18 cellular contexts compared by ENCODE assay signal in genomic region chr7:115354925-115355324, GRCh38.
A peak's percentile ranks its signal among the peaks of the same experiment; 100 is the strongest.
DNase-seq lines count a peak whose midpoint lies in the region; ATAC-seq, FAIRE-seq and TF ChIP-seq lines count a peak whose summit lies in the region.
"Had no signal": no experiment of that assay in that cellular context is flagged by ENCODE, and none has a peak within 500 bp of the region (broad histone marks: within the 10 kb centered on the region; RNA-seq: fewer than 3 reads in every experiment).

No MANE protein-coding gene starts in this region.

- BruUV-seq in HCT116 (replicated peaks; lab: Mats Ljungman, UMichigan) (no TSS peak), PC-3 (replicated peaks; lab: Mats Ljungman, UMichigan) (no TSS peak), GM12878 (replicated peaks; lab: Mats Ljungman, UMichigan) (no TSS peak)

- WGBS in GM12878 (ENCODE audit: insufficient coverage, insufficient replicate concordance, low lambda C conversion rate, missing lambda C conversion rate): 45% methylated on average over 1 of the region's 1 CpG
- 85% methylated on average over 1 of the region's 1 CpG for WGBS in esophagus muscularis mucosa

- TF ChIP-seq EP300 in GM12878 (IDR thresholded peaks at IDR 0.05; ENCODE audit: borderline replicate concordance in 1 of 2, control insufficient read depth in 1 of 2, low read depth in 2 of 2, low read length in 2 of 2): no peak
- TF ChIP-seq EP300 in esophagus muscularis mucosa (IDR thresholded peaks at IDR 0.05): no peak

- in situ Hi-C loops in GM12878 (cut with MboI): no loop called here

- H3K9ac ChIP-seq in HCT116 (ENCODE audit: low read length) (no peak overlapping the region), PC-3 (ENCODE audit: low read length) (no peak overlapping the region), GM12878 (ENCODE audit: control insufficient read depth, insufficient read depth, low read length) (no peak overlapping the region)

- peak; percentile 7 for FAIRE-seq in GM12878 (lab: Jason Lieb, UNC)
- FAIRE-seq: D721Med, GM19239, HTR-8/SVneo had no signal

- no peaks in the 10 kb centered on the region for H3K36me3 ChIP-seq in HCT116 (ENCODE audit: control insufficient read depth in 1 of 2, insufficient read depth in 2 of 2, low read length in 2 of 2)
- H3K36me3 ChIP-seq in PC-3 (ENCODE audit: low read depth, low read length): no peaks in the 10 kb centered on the region
- H3K36me3 ChIP-seq in GM12878 (ENCODE audit: control insufficient read depth in 2 of 2, insufficient read depth in 2 of 2, low read length in 1 of 2): no peaks in the 10 kb centered on the region
- no peaks in the 10 kb centered on the region for H3K36me3 ChIP-seq in esophagus muscularis mucosa

- H3K4me1 ChIP-seq in HCT116 (ENCODE audit: control insufficient read depth in 1 of 2, insufficient read depth in 2 of 2, low read length in 2 of 2): no peaks in the 10 kb centered on the region
- peaks cover 23% of the 10 kb centered on the region for H3K4me1 ChIP-seq in PC-3 (ENCODE audit: insufficient read depth, low read length)
- H3K4me1 ChIP-seq in GM12878 (ENCODE audit: control insufficient read depth, insufficient read depth, low read length): no peaks in the 10 kb centered on the region
- H3K4me1 ChIP-seq in esophagus muscularis mucosa: peaks cover 0 to 1% (median 0%) of the 10 kb centered on the region in 4 donors
- H3K4me1 ChIP-seq: Caco-2 had no signal

- intact Hi-C loops in HCT116 (cut with micrococcal nuclease): loop anchor here (10.0 kb wide), 2 partner anchors 260 to 490 kb away; no protein-coding TSS in a partner anchor
- intact Hi-C loops in PC-3 (cut with micrococcal nuclease): loop anchor here (5.0 to 10.0 kb wide), 3 partner anchors 120 to 488 kb away; no protein-coding TSS in a partner anchor
- intact Hi-C loops in GM12878 (cut with micrococcal nuclease; ENCODE audit: unreplicated experiment): loop anchor here (5.0 kb wide), 2 partner anchors 488 to 497 kb away; no protein-coding TSS in a partner anchor
- intact Hi-C loops in esophagus muscularis mucosa (cut with DNase I): loop anchor here (10.0 kb wide), 1 partner anchor 320 kb away; no protein-coding TSS in a partner anchor

- POLR2A ChIA-PET in HCT116 (lab: Charles Lee): no interaction called here
- POLR2A ChIA-PET in PC-3 (lab: Charles Lee; ENCODE audit: unreplicated experiment): no interaction called here
- POLR2A ChIA-PET in GM12878 (lab: Charles Lee): no interaction called here

- H3K27ac ChIP-seq in HCT116 (ENCODE audit: low read depth, low read length) (no peak overlapping the region), PC-3 (ENCODE audit: low read length) (no peak overlapping the region), GM12878 (ENCODE audit: control insufficient read depth, insufficient read depth) (no peak overlapping the region), esophagus muscularis mucosa (replicated peaks in 1 of 4) (no peak overlapping the region)
- H3K27ac ChIP-seq: C4-2B had no signal

- DNase-seq in HCT116 (ENCODE audit: low read depth, low spot score): no peak
- no peak for DNase-seq in PC-3
- no peak for DNase-seq in GM12878 (ENCODE audit: low read depth, low spot score)
- no peak for DNase-seq in esophagus muscularis mucosa (ENCODE audit: extremely low spot score)
- no peak for DNase-seq in NCI-H1092 (lab: John Stamatoyannopoulos, UW)
- DNase-seq: AML-193; Caco-2; CD4-positive, alpha-beta T cell; GDM1; HCEC 1CT; KG1 had no signal

- no peak for ATAC-seq in HCT116
- ATAC-seq in PC-3: no peak
- no peak for ATAC-seq in GM12878
- no peak for ATAC-seq in GM19455 (IDR thresholded peaks at IDR 0.05; ENCODE audit: unreplicated experiment)
- no peak for ATAC-seq in GM18861 (IDR thresholded peaks at IDR 0.05; ENCODE audit: unreplicated experiment)
- ATAC-seq: GM23338 had no signal

- RAD21 ChIA-PET in HCT116 (lab: Charles Lee; ENCODE audit: low non-redundant PET in 1 of 2, low total read pairs in 2 of 2, uncharacterized antibody in 2 of 2, unreplicated experiment in 2 of 2): no interaction called here
- RAD21 ChIA-PET in GM12878 (lab: Charles Lee; ENCODE audit: unreplicated experiment): no interaction called here

- no peaks in the 10 kb centered on the region for H3K79me2 ChIP-seq in HCT116 (ENCODE audit: insufficient read depth, low read length)
- H3K79me2 ChIP-seq in PC-3 (ENCODE audit: low read length): no peaks in the 10 kb centered on the region
- no peaks in the 10 kb centered on the region for H3K79me2 ChIP-seq in GM12878 (ENCODE audit: control insufficient read depth, insufficient read depth, low read length)

- TF ChIP-seq CTCF in HCT116 (IDR thresholded peaks at IDR 0.05 in 2 of 3, conservative IDR thresholded peaks at IDR 0.05 in 1 of 3; ENCODE audit: borderline replicate concordance in 1 of 3, insufficient read depth in 1 of 3, low read depth in 2 of 3, low read length in 2 of 3) (no peak), PC-3 (conservative IDR thresholded peaks at IDR 0.05; ENCODE audit: low read depth, low read length) (no peak), GM12878 (IDR thresholded peaks at IDR 0.05 in 2 of 3, conservative IDR thresholded peaks at IDR 0.05 in 1 of 3; ENCODE audit: control insufficient read depth in 2 of 3, extremely low read depth in 1 of 3, insufficient read depth in 1 of 3, low read depth in 3 of 3, low read length in 3 of 3) (no peak), esophagus muscularis mucosa (IDR thresholded peaks at IDR 0.05) (no peak)

- no peaks in the 10 kb centered on the region; the same call in 1 of the 2 replicates for H3K9me2 ChIP-seq in HCT116 (ENCODE audit: insufficient read depth)
- no peaks in the 10 kb centered on the region for H3K9me2 ChIP-seq in PC-3 (replicated peaks; ENCODE audit: low read length)

- H3K27me3 ChIP-seq in HCT116 (ENCODE audit: insufficient read depth, low read length): no peaks in the 10 kb centered on the region
- H3K27me3 ChIP-seq in PC-3 (ENCODE audit: low read length): no peaks in the 10 kb centered on the region
- H3K27me3 ChIP-seq in GM12878 (replicated peaks in 1 of 2; ENCODE audit: control insufficient read depth in 2 of 2, insufficient read depth in 2 of 2, low read length in 1 of 2): no peaks in the 10 kb centered on the region
- no peaks in the 10 kb centered on the region for H3K27me3 ChIP-seq in esophagus muscularis mucosa

- SMC1A ChIA-PET in GM12878 (lab: Charles Lee; ENCODE audit: uncharacterized antibody, unreplicated experiment): no interaction called here

- H3K4me2 ChIP-seq in HCT116 (ENCODE audit: low read length) (no peak overlapping the region), PC-3 (ENCODE audit: low read length) (no peak overlapping the region), GM12878 (ENCODE audit: control insufficient read depth, insufficient read depth) (no peak overlapping the region)
- H3K4me2 ChIP-seq: GM23338 had no signal

- H4K20me1 ChIP-seq in HCT116 (ENCODE audit: insufficient read depth): no peaks in the 10 kb centered on the region
- no peaks in the 10 kb centered on the region for H4K20me1 ChIP-seq in PC-3 (ENCODE audit: low read length)
- no peaks in the 10 kb centered on the region for H4K20me1 ChIP-seq in GM12878 (ENCODE audit: control insufficient read depth, insufficient read depth)

- no peak overlapping the region for H3K4me3 ChIP-seq in HCT116 (replicated peaks in 1 of 2; ENCODE audit: low read depth in 1 of 2, low read length in 2 of 2)
- H3K4me3 ChIP-seq in PC-3 (ENCODE audit: low read length): no peak overlapping the region
- no peak overlapping the region for H3K4me3 ChIP-seq in GM12878
- H3K4me3 ChIP-seq in esophagus muscularis mucosa: no peak overlapping the region
- H3K4me3 ChIP-seq: GM23338 had no signal

- no peaks in the 10 kb centered on the region for H3F3A ChIP-seq in PC-3 (ENCODE audit: low read length, unreplicated experiment)

- CTCF ChIA-PET in HCT116 (lab: Charles Lee): no interaction called here
- CTCF ChIA-PET in PC-3 (lab: Charles Lee): no interaction called here
- CTCF ChIA-PET in GM12878 (lab: Yijun Ruan, JAX): interaction anchor here (1.0 kb wide), 1 partner anchor 490 kb away, joined by 3 read pairs; no protein-coding TSS in a partner anchor

- H3K9me3 ChIP-seq in HCT116 (ENCODE audit: control insufficient read depth in 1 of 2, insufficient read depth in 1 of 2, low read depth in 1 of 2, low read length in 2 of 2) (no peaks in the 10 kb centered on the region), PC-3 (ENCODE audit: low read length) (no peaks in the 10 kb centered on the region), GM12878 (replicated peaks; ENCODE audit: control insufficient read depth, insufficient read depth, low read length) (no peaks in the 10 kb centered on the region), esophagus muscularis mucosa (no peaks in the 10 kb centered on the region)
- H3K9me3 ChIP-seq: Caco-2 had no signal

- TF ChIP-seq RAD21 in HCT116 (IDR thresholded peaks at IDR 0.05; ENCODE audit: low read depth): no peak
- TF ChIP-seq RAD21 in GM12878 (IDR thresholded peaks at IDR 0.05; ENCODE audit: insufficient read depth, low read depth, low read length): no peak

- H2AFZ ChIP-seq in HCT116 (ENCODE audit: low read depth, low read length, poor library complexity, severe bottlenecking) (peak overlapping the region; percentile 81), PC-3 (ENCODE audit: low read length) (peak overlapping the region; percentile 43; the same call in 1 of the 2 replicates), GM12878 (ENCODE audit: control insufficient read depth, low read depth, low read length) (no peak overlapping the region)
- H2AFZ ChIP-seq: GM23338 had no signal

- no peak for TF ChIP-seq POLR2A in HCT116 (IDR thresholded peaks at IDR 0.05; ENCODE audit: borderline replicate concordance, extremely low read depth, insufficient read depth, insufficient read length)
- no peak for TF ChIP-seq POLR2A in GM12878 (IDR thresholded peaks at IDR 0.05; ENCODE audit: low read depth, low read length)
- TF ChIP-seq POLR2A in esophagus muscularis mucosa (IDR thresholded peaks at IDR 0.05; ENCODE audit: low read depth): no peak

TF ChIP-seq in HCT116, 20 proteins besides CTCF, POLR2A, EP300 and RAD21 (continues in another document):
- no peak for TF ChIP-seq SP1 (IDR thresholded peaks at IDR 0.05; ENCODE audit: low read depth)
- no peak for TF ChIP-seq SRF (IDR thresholded peaks at IDR 0.05; ENCODE audit: low read depth)
- no peak for TF ChIP-seq TCF7L2 (IDR thresholded peaks at IDR 0.05; ENCODE audit: borderline replicate concordance, extremely low read depth, insufficient read depth, insufficient read length)
- TF ChIP-seq EGR1 (IDR thresholded peaks at IDR 0.05; ENCODE audit: low read depth): no peak
- no peak for TF ChIP-seq POLR2AphosphoS5 (IDR thresholded peaks at IDR 0.05; ENCODE audit: low read depth, low read length)
- no peak for TF ChIP-seq YY1 (IDR thresholded peaks at IDR 0.05; ENCODE audit: extremely low read depth, insufficient replicate concordance, low read depth, low read length)

TF ChIP-seq in GM12878, 131 proteins besides CTCF, POLR2A, EP300 and RAD21 (continues in another document):
- TF ChIP-seq EZH2 (IDR thresholded peaks at IDR 0.05; ENCODE audit: borderline replicate concordance, control insufficient read depth, low read depth, low read length): no peak
